Comparison of ENCODE assay signal across 11 cellular contexts in the genomic region with DNA sequence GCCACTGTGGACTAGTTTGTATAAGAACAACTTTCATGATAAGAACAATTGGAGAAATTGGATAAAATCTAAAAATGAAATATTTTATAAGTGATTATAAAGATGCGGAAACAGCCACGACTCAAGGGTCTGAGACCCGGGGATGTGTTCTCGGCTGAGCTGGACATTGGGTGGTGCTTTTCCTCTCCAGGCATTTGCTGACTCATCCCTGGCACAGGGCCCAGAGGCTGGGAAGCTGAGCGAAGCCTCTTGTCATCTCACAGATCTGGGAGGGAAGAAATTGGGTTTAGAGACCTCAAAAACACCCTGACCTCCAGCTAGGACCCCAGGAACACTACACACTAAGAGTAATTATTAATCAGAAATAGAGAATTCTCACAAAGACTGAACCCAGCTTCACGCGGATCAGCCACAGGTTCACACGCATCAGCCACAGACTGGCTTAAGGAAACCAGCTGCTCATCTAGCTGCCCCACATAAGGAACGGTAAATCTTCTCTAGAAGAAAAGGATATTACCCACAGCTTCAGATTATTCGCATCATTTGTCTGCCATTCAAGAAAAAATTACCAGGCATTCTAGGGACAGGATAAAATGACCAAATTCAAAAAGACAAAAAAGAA. TPM values are rescaled to one million over a fixed set of nuclear protein-coding genes. Genes with fewer than 3 reads are reported as not detected.
DNase-seq lines count a peak whose midpoint lies in the region; ATAC-seq lines count a peak whose summit lies in the region.
"Had no signal": no experiment of that assay in that cellular context is flagged by ENCODE, and none has a peak within 500 bp of the region (broad histone marks: within the 10 kb centered on the region; RNA-seq: fewer than 3 reads in every experiment).

No MANE protein-coding gene starts in this region.

- H3K36me3 Mint-ChIP-seq in activated T-cell treated with anti-CD3 and anti-CD28 coated beads, Interleukin-2, amount 50 U/mL, for 24 hours (ENCODE audit: low read depth): no peaks in the 10 kb centered on the region

- peaks cover 50% of the 10 kb centered on the region for H3K27me3 Mint-ChIP-seq in activated T-cell treated with anti-CD3 and anti-CD28 coated beads, Interleukin-2, amount 50 U/mL, for 24 hours

- H3K4me3 Mint-ChIP-seq in activated T-cell treated with anti-CD3 and anti-CD28 coated beads, Interleukin-2, amount 50 U/mL, for 24 hours: no peak overlapping the region

- intact Hi-C loops in head of caudate nucleus (cut with DNase I): no loop called here

- peak; percentile 84 for DNase-seq in HCEC 1CT
- peak; percentile 25 for DNase-seq in SK-MEL-5 (ENCODE audit: low read depth, low spot score)
- DNase-seq in head of caudate nucleus: peak in 22 of 42 donors; percentile 8 to 56 (median 28)
- DNase-seq in smooth muscle cell of the brain vasculature (ENCODE audit: low read depth, low spot score): peak; percentile 32
- no peak for DNase-seq in NOMO-1 (lab: John Stamatoyannopoulos, UW; ENCODE audit: unreplicated experiment in 2 of 2)
- DNase-seq in activated T-cell treated with anti-CD3 and anti-CD28 coated beads, Interleukin-2, amount 50 U/mL, for 24 hours: no peak
- DNase-seq in pons (ENCODE audit: low spot score): no peak
- DNase-seq: activated effector memory CD4-positive, alpha-beta T cell treated with anti-CD3 and anti-CD28 coated beads, Interleukin-2, amount 50 U/mL, for 16 hours had no signal

- ATAC-seq in GM19397 (IDR thresholded peaks at IDR 0.05; ENCODE audit: unreplicated experiment): no peak

- in situ Hi-C loops in SK-MEL-5 (cut with HindIII; ENCODE audit: low pct_unique_long_range_greater_than_20kb, low sequenced_read_pairs): no loop called here

- peaks cover 9% of the 10 kb centered on the region for H3K9me3 Mint-ChIP-seq in activated T-cell treated with anti-CD3 and anti-CD28 coated beads, Interleukin-2, amount 50 U/mL, for 24 hours

- no peak overlapping the region for H3K27ac Mint-ChIP-seq in activated T-cell treated with anti-CD3 and anti-CD28 coated beads, Interleukin-2, amount 50 U/mL, for 24 hours

- H3K4me1 Mint-ChIP-seq in activated T-cell treated with anti-CD3 and anti-CD28 coated beads, Interleukin-2, amount 50 U/mL, for 24 hours (ENCODE audit: low read depth): no peaks in the 10 kb centered on the region

RNA-seq across cellular contexts. Expression of a gene that starts 2.8 kb away (rescaled TPM):
- not detected in 2 replicates for total RNA-seq in SK-MEL-5 (2014; rRNA removed; shearing (Covaris generic))
- not detected in 2 replicates for polyA plus RNA-seq in SK-MEL-5 (2015; cell fraction: cytosol; rRNA removed)
- polyA plus RNA-seq in SK-MEL-5 (2015; cell fraction: nucleus; rRNA removed): not detected in 2 replicates
- total RNA-seq: Peyer's patch, urinary bladder had no signal
- polyA plus RNA-seq: urinary bladder had no signal

RNA-seq across cellular contexts. Expression of a gene that starts 13.7 kb away (rescaled TPM):
- total RNA-seq in SK-MEL-5 (2014; rRNA removed; shearing (Covaris generic)): not detected in 2 replicates
- not detected in 2 replicates for polyA plus RNA-seq in SK-MEL-5 (2015; cell fraction: cytosol; rRNA removed)
- not detected in 2 replicates for polyA plus RNA-seq in SK-MEL-5 (2015; cell fraction: nucleus; rRNA removed)
- total RNA-seq: Peyer's patch, urinary bladder had no signal
- polyA plus RNA-seq: urinary bladder had no signal

Comparison
In these comparisons a context has a peak if more than half of its experiments do, and no peak if none do; other contexts are left out.
1. DNase-seq: peak in HCEC 1CT (single experiment), SK-MEL-5 (single experiment), head of caudate nucleus (22 of 42) and smooth muscle cell of the brain vasculature (single experiment); none in NOMO-1 (0 of 2), activated T-cell treated with anti-CD3 and anti-CD28 coated beads, Interleukin-2, amount 50 U/mL, for 24 hours (single experiment) and pons (single experiment).